In genomic region chr4:113761682-113762060, GRCh38 we compare ENCODE assay signal across 1 cellular context.
TF ChIP-seq lines count a peak whose summit lies in the region.

TSS of gene CAMK2D (minus strand) at chr4:113761738. CDS start at chr4:113761068, 670 bp downstream.

TF ChIP-seq in HepG2, 621 proteins besides CTCF, POLR2A, EP300 and RAD21 (continued from another document):
- no peak for TF ChIP-seq ZHX2 (IDR thresholded peaks at IDR 0.05; ENCODE audit: low read depth)
- TF ChIP-seq ZHX2 (CRISPR knock-in tag; IDR thresholded peaks at IDR 0.05; ENCODE audit: borderline replicate concordance): no peak
- TF ChIP-seq KAT7 (CRISPR knock-in tag; IDR thresholded peaks at IDR 0.05; ENCODE audit: borderline replicate concordance): peak; percentile 66; the same call in 1 of the 2 replicates
